In genomic region chr6:145155411-145155810, GRCh38 we compare ENCODE assay signal across 17 cellular contexts.
A peak's percentile ranks its signal among the peaks of the same experiment; 100 is the strongest.
DNase-seq lines count a peak whose midpoint lies in the region; ATAC-seq, FAIRE-seq and TF ChIP-seq lines count a peak whose summit lies in the region.
"Had no signal": no experiment of that assay in that cellular context is flagged by ENCODE, and none has a peak within 500 bp of the region (broad histone marks: within the 10 kb centered on the region; RNA-seq: fewer than 3 reads in every experiment).

No MANE protein-coding gene starts in this region.

- FAIRE-seq in bronchial epithelial cell (lab: Jason Lieb, UNC) = no peak

- H3K27me3 ChIP-seq in bronchial epithelial cell (ENCODE audit: control insufficient read depth, insufficient read depth, low read length) (no peaks in the 10 kb centered on the region), mesenchymal stem cell (ENCODE audit: control insufficient read depth in 1 of 2, insufficient read depth in 1 of 2, low read length in 2 of 2) (no peaks in the 10 kb centered on the region)
- H3K27me3 ChIP-seq: Peyer's patch had no signal

- H2BK5ac ChIP-seq in mesenchymal stem cell (ENCODE audit: low read depth, low read length, poor library complexity, severe bottlenecking) = no peak overlapping the region

- H3K9me3 Mint-ChIP-seq in activated naive CD8-positive, alpha-beta T cell treated with anti-CD3 and anti-CD28 coated beads, Interleukin-2, amount 50 U/mL, for 24 hours = peaks cover 16% of the 10 kb centered on the region

- H2BK12ac ChIP-seq in mesenchymal stem cell (ENCODE audit: low read length in 2 of 2) = no peak overlapping the region

- peak overlapping the region; percentile 64 for H3K9ac ChIP-seq in mesenchymal stem cell (ENCODE audit: low read length)

- H3K4me2 ChIP-seq in mesenchymal stem cell (ENCODE audit: low read length, poor library complexity, severe bottlenecking) = no peak overlapping the region

- H3K9me3 ChIP-seq in mesenchymal stem cell (ENCODE audit: control insufficient read depth, low read length) = peaks cover 23% of the 10 kb centered on the region

- no peaks in the 10 kb centered on the region for H3K4me1 ChIP-seq in mesenchymal stem cell (ENCODE audit: control insufficient read depth, insufficient read depth, low read depth, low read length)
- H3K4me1 ChIP-seq: Peyer's patch had no signal

- H3K79me1 ChIP-seq in mesenchymal stem cell (replicated peaks; ENCODE audit: low read length, poor library complexity, severe bottlenecking) = no peaks in the 10 kb centered on the region

- H3K36me3 ChIP-seq in bronchial epithelial cell (ENCODE audit: control insufficient read depth, insufficient read depth, low read length) = no peaks in the 10 kb centered on the region
- no peaks in the 10 kb centered on the region for H3K36me3 ChIP-seq in mesenchymal stem cell (ENCODE audit: control insufficient read depth in 1 of 2, insufficient read depth in 2 of 2, low read depth in 1 of 2, low read length in 2 of 2)
- H3K36me3 ChIP-seq: Peyer's patch had no signal

- no peak overlapping the region for H3K23ac ChIP-seq in mesenchymal stem cell (ENCODE audit: low read length in 2 of 2)

- H3K14ac ChIP-seq in mesenchymal stem cell (ENCODE audit: low read length in 2 of 2) = no peak overlapping the region

- no peak overlapping the region for H2AK5ac ChIP-seq in mesenchymal stem cell (ENCODE audit: low read length, severe bottlenecking)

- H2BK15ac ChIP-seq in mesenchymal stem cell (ENCODE audit: low read depth, poor library complexity, severe bottlenecking) = no peak overlapping the region

- no peak overlapping the region for H3K4me3 Mint-ChIP-seq in activated naive CD8-positive, alpha-beta T cell treated with anti-CD3 and anti-CD28 coated beads, Interleukin-2, amount 50 U/mL, for 24 hours
- H3K4me3 Mint-ChIP-seq: CD14-positive monocyte had no signal

- H3K36me3 Mint-ChIP-seq in activated naive CD8-positive, alpha-beta T cell treated with anti-CD3 and anti-CD28 coated beads, Interleukin-2, amount 50 U/mL, for 24 hours (ENCODE audit: low read depth) = peaks cover 4% of the 10 kb centered on the region
- H3K36me3 Mint-ChIP-seq: CD14-positive monocyte had no signal

- H3K4me1 Mint-ChIP-seq in activated naive CD8-positive, alpha-beta T cell treated with anti-CD3 and anti-CD28 coated beads, Interleukin-2, amount 50 U/mL, for 24 hours = no peaks in the 10 kb centered on the region

- H3K27me3 Mint-ChIP-seq in activated naive CD8-positive, alpha-beta T cell treated with anti-CD3 and anti-CD28 coated beads, Interleukin-2, amount 50 U/mL, for 24 hours = peaks cover 4% of the 10 kb centered on the region

- TF ChIP-seq CTCF in bronchial epithelial cell (IDR thresholded peaks at IDR 0.05; ENCODE audit: insufficient read depth, low read length, severe bottlenecking) = no peak

- DNase-seq in ELR (ENCODE audit: low read depth) (peak; percentile 32), M059J (ENCODE audit: low read depth) (peak; percentile 27), bronchial epithelial cell (ENCODE audit: low read depth) (peak; percentile 18), mesenchymal stem cell (no peak)
- DNase-seq in stimulated activated naive CD8-positive, alpha-beta T cell treated with anti-CD3 and anti-CD28 coated beads, Interleukin-15, Interleukin-2, amounts not matched to agents 100 U/mL and 50 U/mL, for 24 hours = no peak
- no peak for DNase-seq in activated naive CD8-positive, alpha-beta T cell treated with anti-CD3 and anti-CD28 coated beads, Interleukin-2, amount 50 U/mL, for 24 hours
- DNase-seq: ACHN, AML-193, DMS53, MM.1S, NCI-H1092 treated with DMSO at 0.1 percent for 48 hours, NCI-H2081 treated with DMSO at 0.1 percent for 48 hours, NCI-H524, Peyer's patch had no signal

- no peak overlapping the region for H2BK120ac ChIP-seq in mesenchymal stem cell (ENCODE audit: low read depth, low read length)

- no peak overlapping the region for H4K8ac ChIP-seq in mesenchymal stem cell (ENCODE audit: low read length)

- no peak overlapping the region for H3K18ac ChIP-seq in mesenchymal stem cell (ENCODE audit: low read depth in 1 of 2, low read length in 2 of 2)

- no peak overlapping the region for H3K27ac ChIP-seq in mesenchymal stem cell (ENCODE audit: low read length, poor library complexity, severe bottlenecking)
- H3K27ac ChIP-seq: Peyer's patch had no signal

- H4K91ac ChIP-seq in mesenchymal stem cell (ENCODE audit: low read length) = no peak overlapping the region

- H3K27ac Mint-ChIP-seq in activated naive CD8-positive, alpha-beta T cell treated with anti-CD3 and anti-CD28 coated beads, Interleukin-2, amount 50 U/mL, for 24 hours = no peak overlapping the region
- H3K27ac Mint-ChIP-seq: CD14-positive monocyte had no signal

- WGBS in mesenchymal stem cell = 100% methylated on average over 1 of the region's 1 CpG

- no peak overlapping the region for H2AFZ ChIP-seq in mesenchymal stem cell (ENCODE audit: low read depth, low read length)

- ATAC-seq in stimulated activated naive CD8-positive, alpha-beta T cell treated with anti-CD3 and anti-CD28 coated beads, Interleukin-15, Interleukin-2, amounts not matched to agents 100 U/mL and 50 U/mL, for 24 hours = no peak
- no peak for ATAC-seq in activated naive CD8-positive, alpha-beta T cell treated with anti-CD3 and anti-CD28 coated beads, Interleukin-2, amount 50 U/mL, for 24 hours
- ATAC-seq in HG02840 (IDR thresholded peaks at IDR 0.05; ENCODE audit: low FRiP score, unreplicated experiment) = no peak
- ATAC-seq: Right ventricle myocardium inferior had no signal

- H3K4me3 ChIP-seq in bronchial epithelial cell (ENCODE audit: low read depth, low read length) (no peak overlapping the region), mesenchymal stem cell (ENCODE audit: insufficient read depth in 1 of 2, low read depth in 1 of 2, low read length in 2 of 2) (no peak overlapping the region)
- H3K4me3 ChIP-seq: Peyer's patch had no signal

- H3K4ac ChIP-seq in mesenchymal stem cell (ENCODE audit: low read depth in 1 of 2, low read length in 2 of 2) = no peak overlapping the region

Comparison
In these comparisons a context has a peak if more than half of its experiments do, and no peak if none do; other contexts are left out.
1. DNase-seq: peak in ELR (single experiment), M059J (single experiment) and bronchial epithelial cell (single experiment); none in mesenchymal stem cell (single experiment), stimulated activated naive CD8-positive, alpha-beta T cell treated with anti-CD3 and anti-CD28 coated beads, Interleukin-15, Interleukin-2, amounts not matched to agents 100 U/mL and 50 U/mL, for 24 hours (single experiment) and activated naive CD8-positive, alpha-beta T cell treated with anti-CD3 and anti-CD28 coated beads, Interleukin-2, amount 50 U/mL, for 24 hours (single experiment).